Comparison of ENCODE assay signal across 1 cellular context in the genomic region with DNA sequence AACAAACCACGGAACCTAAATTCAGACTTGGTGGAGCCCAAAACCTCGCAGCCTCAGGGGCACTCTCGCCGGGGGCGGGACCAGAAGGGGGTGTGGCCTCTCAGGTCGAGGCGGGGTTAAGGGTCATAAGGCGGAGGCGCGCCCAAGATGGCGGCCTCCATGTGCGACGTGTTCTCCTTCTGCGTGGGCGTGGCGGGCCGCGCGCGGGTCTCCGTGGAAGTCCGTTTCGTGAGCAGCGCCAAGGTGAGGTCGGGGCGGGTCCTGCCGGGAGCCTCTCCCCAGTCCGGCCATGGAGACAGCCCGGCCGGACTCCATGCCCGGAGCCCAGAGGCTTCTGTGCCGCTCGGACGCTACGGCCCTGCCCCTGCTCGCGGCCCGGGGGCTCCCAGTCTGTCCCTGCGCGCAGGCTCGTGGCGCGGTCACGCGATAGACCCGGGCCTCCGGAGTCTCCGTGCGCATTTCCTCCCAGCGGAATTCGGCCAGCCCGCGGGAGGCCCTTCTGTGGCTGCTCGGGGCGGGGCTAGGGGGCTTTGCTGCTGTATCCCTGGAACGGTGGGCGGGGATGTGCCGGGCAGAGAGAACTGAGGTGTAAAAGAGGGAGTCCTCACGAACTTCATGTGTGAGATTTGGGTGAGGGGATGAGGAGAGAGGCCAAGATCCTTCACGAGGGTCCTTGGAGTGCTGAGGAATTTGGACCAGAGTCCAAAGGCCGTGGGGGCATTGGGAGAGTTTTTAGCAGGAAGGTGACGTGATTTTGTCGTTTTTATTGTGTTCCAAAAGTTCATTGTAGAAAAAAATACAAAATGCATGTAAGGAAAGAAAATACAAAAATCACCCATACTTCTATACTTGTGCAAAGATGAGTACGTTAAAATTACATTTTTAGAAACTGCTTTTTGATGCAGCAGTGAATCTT.
TF ChIP-seq lines count a peak whose summit lies in the region.

Gene SMYD5 (plus strand): TSS at position 126 of the 916 bp plus-strand sequence. CDS start 22 bp downstream, at position 148.

TF ChIP-seq in K562, 482 proteins besides CTCF, POLR2A, EP300 and RAD21 (continued from another document and continues in another):
- TF ChIP-seq, protein P1, sequence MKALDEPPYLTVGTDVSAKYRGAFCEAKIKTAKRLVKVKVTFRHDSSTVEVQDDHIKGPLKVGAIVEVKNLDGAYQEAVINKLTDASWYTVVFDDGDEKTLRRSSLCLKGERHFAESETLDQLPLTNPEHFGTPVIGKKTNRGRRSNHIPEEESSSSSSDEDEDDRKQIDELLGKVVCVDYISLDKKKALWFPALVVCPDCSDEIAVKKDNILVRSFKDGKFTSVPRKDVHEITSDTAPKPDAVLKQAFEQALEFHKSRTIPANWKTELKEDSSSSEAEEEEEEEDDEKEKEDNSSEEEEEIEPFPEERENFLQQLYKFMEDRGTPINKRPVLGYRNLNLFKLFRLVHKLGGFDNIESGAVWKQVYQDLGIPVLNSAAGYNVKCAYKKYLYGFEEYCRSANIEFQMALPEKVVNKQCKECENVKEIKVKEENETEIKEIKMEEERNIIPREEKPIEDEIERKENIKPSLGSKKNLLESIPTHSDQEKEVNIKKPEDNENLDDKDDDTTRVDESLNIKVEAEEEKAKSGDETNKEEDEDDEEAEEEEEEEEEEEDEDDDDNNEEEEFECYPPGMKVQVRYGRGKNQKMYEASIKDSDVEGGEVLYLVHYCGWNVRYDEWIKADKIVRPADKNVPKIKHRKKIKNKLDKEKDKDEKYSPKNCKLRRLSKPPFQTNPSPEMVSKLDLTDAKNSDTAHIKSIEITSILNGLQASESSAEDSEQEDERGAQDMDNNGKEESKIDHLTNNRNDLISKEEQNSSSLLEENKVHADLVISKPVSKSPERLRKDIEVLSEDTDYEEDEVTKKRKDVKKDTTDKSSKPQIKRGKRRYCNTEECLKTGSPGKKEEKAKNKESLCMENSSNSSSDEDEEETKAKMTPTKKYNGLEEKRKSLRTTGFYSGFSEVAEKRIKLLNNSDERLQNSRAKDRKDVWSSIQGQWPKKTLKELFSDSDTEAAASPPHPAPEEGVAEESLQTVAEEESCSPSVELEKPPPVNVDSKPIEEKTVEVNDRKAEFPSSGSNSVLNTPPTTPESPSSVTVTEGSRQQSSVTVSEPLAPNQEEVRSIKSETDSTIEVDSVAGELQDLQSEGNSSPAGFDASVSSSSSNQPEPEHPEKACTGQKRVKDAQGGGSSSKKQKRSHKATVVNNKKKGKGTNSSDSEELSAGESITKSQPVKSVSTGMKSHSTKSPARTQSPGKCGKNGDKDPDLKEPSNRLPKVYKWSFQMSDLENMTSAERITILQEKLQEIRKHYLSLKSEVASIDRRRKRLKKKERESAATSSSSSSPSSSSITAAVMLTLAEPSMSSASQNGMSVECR (CRISPR knock-in tag; IDR thresholded peaks at IDR 0.05): peak; percentile 100
- TF ChIP-seq NFYB (IDR thresholded peaks at IDR 0.05; ENCODE audit: extremely low read depth, insufficient read length) (no peak), ZNF511 (CRISPR knock-in tag; IDR thresholded peaks at IDR 0.05) (no peak), HDAC2 (IDR thresholded peaks at IDR 0.05) (peak; percentile 97), ZBTB34 (CRISPR knock-in tag; IDR thresholded peaks at IDR 0.05) (no peak), SRSF9 (IDR thresholded peaks at IDR 0.05; ENCODE audit: borderline replicate concordance, low read depth, low read length) (no peak), ZNF586 (CRISPR knock-in tag; conservative IDR thresholded peaks at IDR 0.05) (no peak), ATF6 (CRISPR knock-in tag; IDR thresholded peaks at IDR 0.05) (0 out of 2 replicates have a peak, but pooled peaks have one; percentile 67), SP2 (IDR thresholded peaks at IDR 0.05; ENCODE audit: extremely low read depth, low read depth, low read length, poor library complexity, severe bottlenecking) (no peak), MYC (IDR thresholded peaks at IDR 0.05; ENCODE audit: low read depth, low read length) (peak; percentile 97), MYC (CRISPR knock-in tag; IDR thresholded peaks at IDR 0.05; ENCODE audit: borderline replicate concordance, low read depth) (peak; percentile 95; the same call in 1 of the 2 replicates), ZKSCAN3 (CRISPR knock-in tag; IDR thresholded peaks at IDR 0.05) (no peak), FOXA3 (CRISPR knock-in tag; conservative IDR thresholded peaks at IDR 0.05 in 1 of 2, IDR thresholded peaks at IDR 0.05 in 1 of 2) (no peak), TOE1 (IDR thresholded peaks at IDR 0.05; ENCODE audit: borderline replicate concordance) (0 out of 2 replicates have a peak, but pooled peaks have one; percentile 31), TOE1 (CRISPR knock-in tag; IDR thresholded peaks at IDR 0.05; ENCODE audit: borderline replicate concordance, low read depth) (no peak), POLR2AphosphoS5 (IDR thresholded peaks at IDR 0.05; ENCODE audit: control insufficient read depth, insufficient read depth, low read depth, low read length) (0 out of 2 replicates have a peak, but pooled peaks have one; percentile 41), CHCHD3 (CRISPR knock-in tag; IDR thresholded peaks at IDR 0.05) (no peak), SNIP1 (IDR thresholded peaks at IDR 0.05; ENCODE audit: low read depth) (no peak), TAF7 (tag; IDR thresholded peaks at IDR 0.05) (no peak), ZNF12 (CRISPR knock-in tag; IDR thresholded peaks at IDR 0.05) (peak; percentile 54; the same call in 1 of the 2 replicates), ZBED1 (IDR thresholded peaks at IDR 0.05) (0 out of 2 replicates have a peak, but pooled peaks have one; percentile 34), BCOR (IDR thresholded peaks at IDR 0.05) (no peak), SMC3 (conservative IDR thresholded peaks at IDR 0.05; ENCODE audit: insufficient read depth, low read depth, low read length) (no peak), NONO (IDR thresholded peaks at IDR 0.05; ENCODE audit: low read depth in 2 of 2, low read length in 1 of 2) (peak in 1 of 2 experiments; percentile 48; a peak in 1 of 4 replicates), MBD2 (IDR thresholded peaks at IDR 0.05; ENCODE audit: borderline replicate concordance, low read depth) (no peak), CREM (IDR thresholded peaks at IDR 0.05; ENCODE audit: low read depth) (peak; percentile 74), TARDBP (IDR thresholded peaks at IDR 0.05) (peak; percentile 21; the same call in 1 of the 2 replicates), CXXC5 (CRISPR knock-in tag; IDR thresholded peaks at IDR 0.05) (peak; percentile 76), HDAC6 (IDR thresholded peaks at IDR 0.05; ENCODE audit: low read depth, low read length) (no peak), NR2C1 (IDR thresholded peaks at IDR 0.05) (peak; percentile 99), NR2C1 (tag; IDR thresholded peaks at IDR 0.05) (peak; percentile 99), NR2C2 (CRISPR knock-in tag; IDR thresholded peaks at IDR 0.05) (peak; percentile 98), NR2C2 (tag; IDR thresholded peaks at IDR 0.05) (peak; percentile 100)
- TF ChIP-seq, protein P2, sequence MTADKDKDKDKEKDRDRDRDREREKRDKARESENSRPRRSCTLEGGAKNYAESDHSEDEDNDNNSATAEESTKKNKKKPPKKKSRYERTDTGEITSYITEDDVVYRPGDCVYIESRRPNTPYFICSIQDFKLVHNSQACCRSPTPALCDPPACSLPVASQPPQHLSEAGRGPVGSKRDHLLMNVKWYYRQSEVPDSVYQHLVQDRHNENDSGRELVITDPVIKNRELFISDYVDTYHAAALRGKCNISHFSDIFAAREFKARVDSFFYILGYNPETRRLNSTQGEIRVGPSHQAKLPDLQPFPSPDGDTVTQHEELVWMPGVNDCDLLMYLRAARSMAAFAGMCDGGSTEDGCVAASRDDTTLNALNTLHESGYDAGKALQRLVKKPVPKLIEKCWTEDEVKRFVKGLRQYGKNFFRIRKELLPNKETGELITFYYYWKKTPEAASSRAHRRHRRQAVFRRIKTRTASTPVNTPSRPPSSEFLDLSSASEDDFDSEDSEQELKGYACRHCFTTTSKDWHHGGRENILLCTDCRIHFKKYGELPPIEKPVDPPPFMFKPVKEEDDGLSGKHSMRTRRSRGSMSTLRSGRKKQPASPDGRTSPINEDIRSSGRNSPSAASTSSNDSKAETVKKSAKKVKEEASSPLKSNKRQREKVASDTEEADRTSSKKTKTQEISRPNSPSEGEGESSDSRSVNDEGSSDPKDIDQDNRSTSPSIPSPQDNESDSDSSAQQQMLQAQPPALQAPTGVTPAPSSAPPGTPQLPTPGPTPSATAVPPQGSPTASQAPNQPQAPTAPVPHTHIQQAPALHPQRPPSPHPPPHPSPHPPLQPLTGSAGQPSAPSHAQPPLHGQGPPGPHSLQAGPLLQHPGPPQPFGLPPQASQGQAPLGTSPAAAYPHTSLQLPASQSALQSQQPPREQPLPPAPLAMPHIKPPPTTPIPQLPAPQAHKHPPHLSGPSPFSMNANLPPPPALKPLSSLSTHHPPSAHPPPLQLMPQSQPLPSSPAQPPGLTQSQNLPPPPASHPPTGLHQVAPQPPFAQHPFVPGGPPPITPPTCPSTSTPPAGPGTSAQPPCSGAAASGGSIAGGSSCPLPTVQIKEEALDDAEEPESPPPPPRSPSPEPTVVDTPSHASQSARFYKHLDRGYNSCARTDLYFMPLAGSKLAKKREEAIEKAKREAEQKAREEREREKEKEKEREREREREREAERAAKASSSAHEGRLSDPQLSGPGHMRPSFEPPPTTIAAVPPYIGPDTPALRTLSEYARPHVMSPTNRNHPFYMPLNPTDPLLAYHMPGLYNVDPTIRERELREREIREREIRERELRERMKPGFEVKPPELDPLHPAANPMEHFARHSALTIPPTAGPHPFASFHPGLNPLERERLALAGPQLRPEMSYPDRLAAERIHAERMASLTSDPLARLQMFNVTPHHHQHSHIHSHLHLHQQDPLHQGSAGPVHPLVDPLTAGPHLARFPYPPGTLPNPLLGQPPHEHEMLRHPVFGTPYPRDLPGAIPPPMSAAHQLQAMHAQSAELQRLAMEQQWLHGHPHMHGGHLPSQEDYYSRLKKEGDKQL (CRISPR knock-in tag; IDR thresholded peaks at IDR 0.05; ENCODE audit: borderline replicate concordance): no peak
- TF ChIP-seq, protein P3, sequence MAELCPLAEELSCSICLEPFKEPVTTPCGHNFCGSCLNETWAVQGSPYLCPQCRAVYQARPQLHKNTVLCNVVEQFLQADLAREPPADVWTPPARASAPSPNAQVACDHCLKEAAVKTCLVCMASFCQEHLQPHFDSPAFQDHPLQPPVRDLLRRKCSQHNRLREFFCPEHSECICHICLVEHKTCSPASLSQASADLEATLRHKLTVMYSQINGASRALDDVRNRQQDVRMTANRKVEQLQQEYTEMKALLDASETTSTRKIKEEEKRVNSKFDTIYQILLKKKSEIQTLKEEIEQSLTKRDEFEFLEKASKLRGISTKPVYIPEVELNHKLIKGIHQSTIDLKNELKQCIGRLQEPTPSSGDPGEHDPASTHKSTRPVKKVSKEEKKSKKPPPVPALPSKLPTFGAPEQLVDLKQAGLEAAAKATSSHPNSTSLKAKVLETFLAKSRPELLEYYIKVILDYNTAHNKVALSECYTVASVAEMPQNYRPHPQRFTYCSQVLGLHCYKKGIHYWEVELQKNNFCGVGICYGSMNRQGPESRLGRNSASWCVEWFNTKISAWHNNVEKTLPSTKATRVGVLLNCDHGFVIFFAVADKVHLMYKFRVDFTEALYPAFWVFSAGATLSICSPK (IDR thresholded peaks at IDR 0.05; ENCODE audit: borderline replicate concordance): no peak
- TF ChIP-seq, protein P4, sequence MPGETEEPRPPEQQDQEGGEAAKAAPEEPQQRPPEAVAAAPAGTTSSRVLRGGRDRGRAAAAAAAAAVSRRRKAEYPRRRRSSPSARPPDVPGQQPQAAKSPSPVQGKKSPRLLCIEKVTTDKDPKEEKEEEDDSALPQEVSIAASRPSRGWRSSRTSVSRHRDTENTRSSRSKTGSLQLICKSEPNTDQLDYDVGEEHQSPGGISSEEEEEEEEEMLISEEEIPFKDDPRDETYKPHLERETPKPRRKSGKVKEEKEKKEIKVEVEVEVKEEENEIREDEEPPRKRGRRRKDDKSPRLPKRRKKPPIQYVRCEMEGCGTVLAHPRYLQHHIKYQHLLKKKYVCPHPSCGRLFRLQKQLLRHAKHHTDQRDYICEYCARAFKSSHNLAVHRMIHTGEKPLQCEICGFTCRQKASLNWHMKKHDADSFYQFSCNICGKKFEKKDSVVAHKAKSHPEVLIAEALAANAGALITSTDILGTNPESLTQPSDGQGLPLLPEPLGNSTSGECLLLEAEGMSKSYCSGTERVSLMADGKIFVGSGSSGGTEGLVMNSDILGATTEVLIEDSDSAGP (CRISPR knock-in tag; IDR thresholded peaks at IDR 0.05): no peak
